Comparison of ENCODE assay signal across 8 cellular contexts in genomic region chr1:180155202-180155682, GRCh38. TPM values are rescaled to one million over a fixed set of nuclear protein-coding genes. Genes with fewer than 3 reads are reported as not detected.
DNase-seq lines count a peak whose midpoint lies in the region; ATAC-seq and TF ChIP-seq lines count a peak whose summit lies in the region.

No MANE protein-coding gene starts in this region.

- peak overlapping the region; percentile 75 to 91 (median 85) for H3K27ac Mint-ChIP-seq in brain

- H3K27me3 Mint-ChIP-seq in brain, result peaks cover 22% of the 10 kb centered on the region

- ATAC-seq in GM18867 (IDR thresholded peaks at IDR 0.05; ENCODE audit: unreplicated experiment), result no peak

- peak overlapping the region; percentile 89 to 97 (median 91) for H3K4me3 Mint-ChIP-seq in brain

- TF ChIP-seq CTCF in brain (conservative IDR thresholded peaks at IDR 0.05), result no peak

- peaks cover 40% of the 10 kb centered on the region for H3K4me1 Mint-ChIP-seq in brain

- DNase-seq in NCI-H748 (lab: John Stamatoyannopoulos, UW; ENCODE audit: unreplicated experiment) (peak; percentile 26), NCI-H748 treated with DMSO at 0.1 percent for 48 hours (lab: John Stamatoyannopoulos, UW) (no peak), NCI-H69 (lab: John Stamatoyannopoulos, UW) (peak; percentile 67), kidney glomerular epithelial cell (lab: John Stamatoyannopoulos, UW) (peak; percentile 23), SHP77 (lab: John Stamatoyannopoulos, UW) (no peak)
- DNase-seq in stimulated activated CD8-positive, alpha-beta memory T cell treated with anti-CD3 and anti-CD28 coated beads, Interleukin-4, amount 100 ng/mL, for 48 hours, result peak; percentile 45

- peaks cover 0 to 2% (median 0%) of the 10 kb centered on the region in 5 experiments for H3K9me3 Mint-ChIP-seq in brain

- peaks cover 6% of the 10 kb centered on the region for H3K36me3 Mint-ChIP-seq in brain

RNA-seq across cellular contexts. Expression of gene QSOX1, which starts 0.6 kb away (rescaled TPM):
- 58.6 TPM for polyA plus RNA-seq in brain (ENCODE audit: insufficient read depth, low read depth, low replicate concordance)

Comparison
In these comparisons a context has a peak if more than half of its experiments do, and no peak if none do; other contexts are left out.
1. DNase-seq: peak in NCI-H748 (single experiment), NCI-H69 (single experiment), kidney glomerular epithelial cell (single experiment) and stimulated activated CD8-positive, alpha-beta memory T cell treated with anti-CD3 and anti-CD28 coated beads, Interleukin-4, amount 100 ng/mL, for 48 hours (single experiment); none in NCI-H748 treated with DMSO at 0.1 percent for 48 hours (single experiment) and SHP77 (0 of 2).